8 cellular contexts compared by ENCODE assay signal in the genomic region with DNA sequence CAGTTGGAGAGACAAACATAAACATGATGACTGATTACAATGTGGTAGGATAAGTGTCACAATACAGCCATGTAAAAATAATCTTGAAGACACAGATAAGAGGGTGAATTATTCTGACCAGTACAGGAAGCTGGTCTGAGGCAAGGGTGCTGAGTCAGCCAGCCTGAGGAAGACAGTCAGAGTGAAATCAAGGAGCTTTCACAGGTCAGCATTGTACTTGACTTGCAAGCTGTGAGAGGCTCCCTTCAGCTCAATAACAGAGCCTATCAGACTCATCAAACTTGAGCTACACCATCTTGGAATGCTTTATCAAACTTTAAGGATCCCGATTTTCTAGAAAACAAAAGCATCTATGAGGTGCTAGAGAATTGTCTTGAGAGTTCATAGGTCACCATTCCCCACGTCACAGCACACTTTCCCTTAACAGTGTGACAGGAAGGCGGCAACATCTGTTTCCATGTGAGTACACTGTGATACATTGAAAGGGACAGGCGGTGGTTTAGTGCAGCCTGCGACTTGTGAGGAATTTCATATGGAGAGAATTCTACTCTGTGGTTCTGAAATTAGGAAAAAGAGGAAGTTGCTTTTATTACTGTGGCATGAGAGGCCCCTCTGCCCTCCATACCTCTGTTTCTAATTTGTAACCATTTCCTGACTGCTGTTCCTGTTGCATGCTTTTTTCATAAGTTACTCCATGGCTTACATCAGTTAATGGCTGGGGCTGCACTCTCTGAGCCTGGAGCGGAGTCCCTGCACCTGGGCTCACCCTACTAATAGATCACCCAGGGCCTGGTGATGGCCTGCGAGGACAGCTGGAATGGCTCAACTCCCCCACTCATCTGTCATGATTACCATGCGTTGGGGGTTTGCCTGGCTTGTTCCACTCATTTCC.
DNase-seq lines count a peak whose midpoint lies in the region; ATAC-seq and TF ChIP-seq lines count a peak whose summit lies in the region.

No MANE protein-coding gene starts in this region.

- no peak for TF ChIP-seq CTCF in WTC11 (IDR thresholded peaks at IDR 0.05)

- no peaks in the 10 kb centered on the region for H3K27me3 Mint-ChIP-seq in WTC11 (ENCODE audit: low read depth)
- no peaks in the 10 kb centered on the region for H3K27me3 Mint-ChIP-seq in naive thymus-derived CD4-positive, alpha-beta T cell

- H3K4me1 Mint-ChIP-seq in WTC11, result peaks cover 6% of the 10 kb centered on the region
- peaks cover 0 to 5% (median 0%) of the 10 kb centered on the region in 7 donors for H3K4me1 Mint-ChIP-seq in naive thymus-derived CD4-positive, alpha-beta T cell

- no peaks in the 10 kb centered on the region for H3K4me1 ChIP-seq in naive thymus-derived CD4-positive, alpha-beta T cell (ENCODE audit: control insufficient read depth in 2 of 2, insufficient read depth in 2 of 2, low read length in 2 of 2)

- no peaks in the 10 kb centered on the region for H3K27me3 ChIP-seq in naive thymus-derived CD4-positive, alpha-beta T cell (ENCODE audit: control insufficient read depth in 2 of 2, insufficient read depth in 2 of 2, low read length in 2 of 2)

- CTCF ChIA-PET in WTC11 (lab: Charles Lee), result no interaction called here
- CTCF ChIA-PET in naive thymus-derived CD4-positive, alpha-beta T cell (lab: Charles Lee), result no interaction called here

- POLR2A ChIA-PET in WTC11 (lab: Charles Lee), result no interaction called here
- POLR2A ChIA-PET in naive thymus-derived CD4-positive, alpha-beta T cell (lab: Charles Lee), result no interaction called here

- peak; percentile 61 for DNase-seq in AG08395 (ENCODE audit: low spot score)
- DNase-seq in WTC11 (ENCODE audit: low spot score), result no peak
- no peak for DNase-seq in naive thymus-derived CD4-positive, alpha-beta T cell
- DNase-seq in stimulated activated CD4-positive, alpha-beta T cell treated with anti-CD3 and anti-CD28 coated beads, Interleukin-15, amount 100 ng/mL, for 24 hours, result no peak
- no peak for DNase-seq in occipital lobe (lab: John Stamatoyannopoulos, UW)
- DNase-seq in NCI-H748 (lab: John Stamatoyannopoulos, UW; ENCODE audit: unreplicated experiment), result no peak

- H3K36me3 ChIP-seq in naive thymus-derived CD4-positive, alpha-beta T cell (ENCODE audit: control insufficient read depth in 2 of 3, insufficient read depth in 3 of 3, low read length in 3 of 3), result no peaks in the 10 kb centered on the region

- no peaks in the 10 kb centered on the region for H3K9me3 Mint-ChIP-seq in WTC11
- peaks cover 0 to 1% (median 0%) of the 10 kb centered on the region in 11 donors for H3K9me3 Mint-ChIP-seq in naive thymus-derived CD4-positive, alpha-beta T cell

- H3K4me3 Mint-ChIP-seq in WTC11, result no peak overlapping the region
- H3K4me3 Mint-ChIP-seq in naive thymus-derived CD4-positive, alpha-beta T cell, result no peak overlapping the region

- no peak overlapping the region for H3K4me3 ChIP-seq in naive thymus-derived CD4-positive, alpha-beta T cell (ENCODE audit: low read length)

- no peaks in the 10 kb centered on the region for H3K36me3 Mint-ChIP-seq in WTC11
- no peaks in the 10 kb centered on the region for H3K36me3 Mint-ChIP-seq in naive thymus-derived CD4-positive, alpha-beta T cell

- H3K9me3 ChIP-seq in naive thymus-derived CD4-positive, alpha-beta T cell (ENCODE audit: control insufficient read depth in 2 of 3, low read length in 3 of 3), result no peaks in the 10 kb centered on the region

- H3K27ac Mint-ChIP-seq in WTC11, result no peak overlapping the region
- no peak overlapping the region for H3K27ac Mint-ChIP-seq in naive thymus-derived CD4-positive, alpha-beta T cell

- ATAC-seq in GM19351 (IDR thresholded peaks at IDR 0.05; ENCODE audit: unreplicated experiment), result peak; percentile 83
- ATAC-seq in HG03354 (IDR thresholded peaks at IDR 0.05; ENCODE audit: poor library complexity, severe bottlenecking, unreplicated experiment), result peak; percentile 83
- ATAC-seq in WTC11, result peak; percentile 39; the same call in 1 of the 2 replicates
- peak; percentile 88 for ATAC-seq in naive thymus-derived CD4-positive, alpha-beta T cell

- H3K27ac ChIP-seq in naive thymus-derived CD4-positive, alpha-beta T cell (ENCODE audit: low read depth, low read length), result no peak overlapping the region

- intact Hi-C loops in naive thymus-derived CD4-positive, alpha-beta T cell (cut with micrococcal nuclease), result no loop called here

TF ChIP-seq in WTC11, 78 proteins besides CTCF, POLR2A, EP300 and RAD21 (continues in another document):
- TF ChIP-seq, protein P1, sequence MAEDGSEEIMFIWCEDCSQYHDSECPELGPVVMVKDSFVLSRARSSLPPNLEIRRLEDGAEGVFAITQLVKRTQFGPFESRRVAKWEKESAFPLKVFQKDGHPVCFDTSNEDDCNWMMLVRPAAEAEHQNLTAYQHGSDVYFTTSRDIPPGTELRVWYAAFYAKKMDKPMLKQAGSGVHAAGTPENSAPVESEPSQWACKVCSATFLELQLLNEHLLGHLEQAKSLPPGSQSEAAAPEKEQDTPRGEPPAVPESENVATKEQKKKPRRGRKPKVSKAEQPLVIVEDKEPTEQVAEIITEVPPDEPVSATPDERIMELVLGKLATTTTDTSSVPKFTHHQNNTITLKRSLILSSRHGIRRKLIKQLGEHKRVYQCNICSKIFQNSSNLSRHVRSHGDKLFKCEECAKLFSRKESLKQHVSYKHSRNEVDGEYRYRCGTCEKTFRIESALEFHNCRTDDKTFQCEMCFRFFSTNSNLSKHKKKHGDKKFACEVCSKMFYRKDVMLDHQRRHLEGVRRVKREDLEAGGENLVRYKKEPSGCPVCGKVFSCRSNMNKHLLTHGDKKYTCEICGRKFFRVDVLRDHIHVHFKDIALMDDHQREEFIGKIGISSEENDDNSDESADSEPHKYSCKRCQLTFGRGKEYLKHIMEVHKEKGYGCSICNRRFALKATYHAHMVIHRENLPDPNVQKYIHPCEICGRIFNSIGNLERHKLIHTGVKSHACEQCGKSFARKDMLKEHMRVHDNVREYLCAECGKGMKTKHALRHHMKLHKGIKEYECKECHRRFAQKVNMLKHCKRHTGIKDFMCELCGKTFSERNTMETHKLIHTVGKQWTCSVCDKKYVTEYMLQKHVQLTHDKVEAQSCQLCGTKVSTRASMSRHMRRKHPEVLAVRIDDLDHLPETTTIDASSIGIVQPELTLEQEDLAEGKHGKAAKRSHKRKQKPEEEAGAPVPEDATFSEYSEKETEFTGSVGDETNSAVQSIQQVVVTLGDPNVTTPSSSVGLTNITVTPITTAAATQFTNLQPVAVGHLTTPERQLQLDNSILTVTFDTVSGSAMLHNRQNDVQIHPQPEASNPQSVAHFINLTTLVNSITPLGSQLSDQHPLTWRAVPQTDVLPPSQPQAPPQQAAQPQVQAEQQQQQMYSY (CRISPR knock-in tag; IDR thresholded peaks at IDR 0.05), result no peak
- TF ChIP-seq, protein P2, sequence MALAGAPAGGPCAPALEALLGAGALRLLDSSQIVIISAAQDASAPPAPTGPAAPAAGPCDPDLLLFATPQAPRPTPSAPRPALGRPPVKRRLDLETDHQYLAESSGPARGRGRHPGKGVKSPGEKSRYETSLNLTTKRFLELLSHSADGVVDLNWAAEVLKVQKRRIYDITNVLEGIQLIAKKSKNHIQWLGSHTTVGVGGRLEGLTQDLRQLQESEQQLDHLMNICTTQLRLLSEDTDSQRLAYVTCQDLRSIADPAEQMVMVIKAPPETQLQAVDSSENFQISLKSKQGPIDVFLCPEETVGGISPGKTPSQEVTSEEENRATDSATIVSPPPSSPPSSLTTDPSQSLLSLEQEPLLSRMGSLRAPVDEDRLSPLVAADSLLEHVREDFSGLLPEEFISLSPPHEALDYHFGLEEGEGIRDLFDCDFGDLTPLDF (CRISPR knock-in tag; IDR thresholded peaks at IDR 0.05), result no peak
- TF ChIP-seq, protein P3, sequence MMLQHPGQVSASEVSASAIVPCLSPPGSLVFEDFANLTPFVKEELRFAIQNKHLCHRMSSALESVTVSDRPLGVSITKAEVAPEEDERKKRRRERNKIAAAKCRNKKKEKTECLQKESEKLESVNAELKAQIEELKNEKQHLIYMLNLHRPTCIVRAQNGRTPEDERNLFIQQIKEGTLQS (CRISPR knock-in tag; conservative IDR thresholded peaks at IDR 0.05), result no peak
- TF ChIP-seq ATF1 (CRISPR knock-in tag; IDR thresholded peaks at IDR 0.05), result no peak
- no peak for TF ChIP-seq RORB (CRISPR knock-in tag; IDR thresholded peaks at IDR 0.05)
- TF ChIP-seq ELF4 (CRISPR knock-in tag; IDR thresholded peaks at IDR 0.05; ENCODE audit: low read depth), result no peak
- TF ChIP-seq ZNF121 (CRISPR knock-in tag; IDR thresholded peaks at IDR 0.05), result no peak
- no peak for TF ChIP-seq ZNF232 (CRISPR knock-in tag; IDR thresholded peaks at IDR 0.05)
- TF ChIP-seq ESRRA (CRISPR knock-in tag; IDR thresholded peaks at IDR 0.05; ENCODE audit: borderline replicate concordance), result no peak
- no peak for TF ChIP-seq ZBTB21 (CRISPR knock-in tag; IDR thresholded peaks at IDR 0.05; ENCODE audit: borderline replicate concordance)
- TF ChIP-seq NFATC4 (CRISPR knock-in tag; IDR thresholded peaks at IDR 0.05), result no peak
- TF ChIP-seq IRF2 (CRISPR knock-in tag; IDR thresholded peaks at IDR 0.05; ENCODE audit: borderline replicate concordance, low read depth), result no peak
- TF ChIP-seq HMGA2 (CRISPR knock-in tag; IDR thresholded peaks at IDR 0.05), result no peak
